In the genomic region with DNA sequence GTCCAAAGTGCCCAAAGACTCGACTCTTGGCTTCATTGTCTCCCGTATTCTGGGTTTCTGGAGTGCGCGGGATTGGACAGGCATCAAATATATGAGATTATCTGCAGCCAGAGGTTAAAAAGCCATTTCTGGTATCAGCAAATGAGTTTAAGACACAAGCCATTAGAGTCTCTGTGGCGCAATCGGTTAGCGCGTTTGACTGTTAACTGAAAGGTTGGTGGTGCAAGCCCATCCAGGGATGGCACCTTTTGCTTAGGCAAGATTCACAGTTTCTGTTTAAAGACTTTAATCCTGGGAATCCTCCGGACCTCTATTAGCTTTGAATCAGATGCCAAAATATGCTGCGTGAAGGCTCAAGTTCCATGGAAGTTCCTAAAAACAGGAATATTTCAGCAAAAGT, we compare ENCODE assay signal across 7 cellular contexts. TPM values are rescaled to one million over a fixed set of nuclear protein-coding genes. Genes with fewer than 3 reads are reported as not detected.
"Had no signal": no experiment of that assay in that cellular context is flagged by ENCODE, and none has a peak within 500 bp of the region (broad histone marks: within the 10 kb centered on the region; RNA-seq: fewer than 3 reads in every experiment).

No MANE protein-coding gene starts in this region.

RNA-seq across cellular contexts. Expression of gene PPIAL4A, which starts 55.6 kb away (rescaled TPM):
- total RNA-seq: M059J, NCI-H460, OCI-LY7, PC-9, Right ventricle myocardium inferior, RPMI7951, SJSA1 had no signal
